In genomic region chr17:50841949-50842354, GRCh38 we compare ENCODE assay signal across 8 cellular contexts.
DNase-seq lines count a peak whose midpoint lies in the region; TF ChIP-seq lines count a peak whose summit lies in the region.

No MANE protein-coding gene starts in this region.

- H3K4me3 ChIP-seq in astrocyte of the spinal cord (ENCODE audit: low read depth, low read length), result no peak overlapping the region

- peak; percentile 86 for TF ChIP-seq CTCF in astrocyte of the spinal cord (IDR thresholded peaks at IDR 0.05; ENCODE audit: low read depth, low read length)

- in situ Hi-C loops in astrocyte of the spinal cord (cut with HindIII; ENCODE audit: low sequenced_read_pairs), result no loop called here

- DNase-seq in NCI-H2081 (lab: John Stamatoyannopoulos, UW), result peak; percentile 69 to 81
- DNase-seq in NCI-H2081 treated with DMSO at 0.1 percent for 48 hours (lab: John Stamatoyannopoulos, UW), result no peak
- DNase-seq in NCI-H1436 (lab: John Stamatoyannopoulos, UW), result peak; percentile 80
- DNase-seq in T follicular helper cell (ENCODE audit: low read depth), result peak; percentile 12
- DNase-seq in astrocyte of the spinal cord (ENCODE audit: low read depth, low spot score), result peak; percentile 56
- DNase-seq in iPS-NIHi11 (ENCODE audit: low spot score), result peak; percentile 87
- DNase-seq in stimulated activated CD4-positive, alpha-beta T cell treated with anti-CD3 and anti-CD28 coated beads, Interleukin-15, amount 100 ng/mL, for 1 hour (ENCODE audit: low read depth in 1 of 2, low spot score in 1 of 2), result peak; percentile 15 to 40
- DNase-seq in GF-D8 (lab: John Stamatoyannopoulos, UW), result no peak

Comparison
In these comparisons a context has a peak if more than half of its experiments do, and no peak if none do; other contexts are left out.
1. DNase-seq: peak in NCI-H2081 (2 of 2), NCI-H1436 (single experiment), T follicular helper cell (single experiment), astrocyte of the spinal cord (single experiment), iPS-NIHi11 (single experiment) and stimulated activated CD4-positive, alpha-beta T cell treated with anti-CD3 and anti-CD28 coated beads, Interleukin-15, amount 100 ng/mL, for 1 hour (2 of 2); none in NCI-H2081 treated with DMSO at 0.1 percent for 48 hours (single experiment) and GF-D8 (single experiment).